In genomic region chr9:109120204-109120789, GRCh38 we compare ENCODE assay signal across 9 cellular contexts. TPM values are rescaled to one million over a fixed set of nuclear protein-coding genes. Genes with fewer than 3 reads are reported as not detected.
DNase-seq lines count a peak whose midpoint lies in the region; ATAC-seq and TF ChIP-seq lines count a peak whose summit lies in the region.
"Had no signal": no experiment of that assay in that cellular context is flagged by ENCODE, and none has a peak within 500 bp of the region (broad histone marks: within the 10 kb centered on the region; RNA-seq: fewer than 3 reads in every experiment).

No MANE protein-coding gene starts in this region.

- H3K36me3 Mint-ChIP-seq in T-helper 2 cell treated with Interferon-gamma antibody and Interleukin-4, amounts not matched to agents 5 μg/mL and 100 μg/mL, for 36 hours (ENCODE audit: low read depth): peaks cover 17% of the 10 kb centered on the region

- no peaks in the 10 kb centered on the region for H3K27me3 Mint-ChIP-seq in T-helper 2 cell treated with Interferon-gamma antibody and Interleukin-4, amounts not matched to agents 5 μg/mL and 100 μg/mL, for 36 hours (ENCODE audit: low read depth)

- H3K4me3 ChIP-seq in epithelial cell of esophagus (ENCODE audit: low read length) (peak overlapping the region; percentile 9), skeletal muscle satellite cell (ENCODE audit: low read length) (peak overlapping the region; percentile 43)

- no peaks in the 10 kb centered on the region for H3K27me3 ChIP-seq in skeletal muscle satellite cell (ENCODE audit: control insufficient read depth, insufficient read depth, low read length)
- H3K27me3 ChIP-seq: vagina had no signal

- H3K9me3 ChIP-seq in skeletal muscle satellite cell (replicated peaks; ENCODE audit: low read length): no peaks in the 10 kb centered on the region
- H3K9me3 ChIP-seq: vagina had no signal

- H3K9ac ChIP-seq in skeletal muscle satellite cell (ENCODE audit: low read depth, low read length): peak overlapping the region; percentile 48

- H3K36me3 ChIP-seq in skeletal muscle satellite cell (ENCODE audit: insufficient read depth, low read length): no peaks in the 10 kb centered on the region
- H3K36me3 ChIP-seq: vagina had no signal

- TF ChIP-seq CTCF in epithelial cell of esophagus (IDR thresholded peaks at IDR 0.05; ENCODE audit: insufficient read depth, low read depth, low read length, missing control alignments): no peak

- peaks cover 24% of the 10 kb centered on the region for H3K4me1 Mint-ChIP-seq in T-helper 2 cell treated with Interferon-gamma antibody and Interleukin-4, amounts not matched to agents 5 μg/mL and 100 μg/mL, for 36 hours (ENCODE audit: low read depth)

- H3K4me3 Mint-ChIP-seq in T-helper 2 cell treated with Interferon-gamma antibody and Interleukin-4, amounts not matched to agents 5 μg/mL and 100 μg/mL, for 36 hours: peak overlapping the region; percentile 63

- H3K27ac Mint-ChIP-seq in T-helper 2 cell treated with Interferon-gamma antibody and Interleukin-4, amounts not matched to agents 5 μg/mL and 100 μg/mL, for 36 hours: peak overlapping the region; percentile 73

- no peak for DNase-seq in T-helper 2 cell treated with Interferon-gamma antibody and Interleukin-4, amounts not matched to agents 5 μg/mL and 100 μg/mL, for 36 hours (ENCODE audit: low spot score)
- DNase-seq in T-helper 2 cell: no peak
- peak; percentile 38 for DNase-seq in RPMI7951 (ENCODE audit: low read depth)
- DNase-seq in epithelial cell of esophagus (ENCODE audit: low read depth): no peak
- no peak for DNase-seq in activated CD4-positive, CD25-positive, alpha-beta regulatory T cell treated with anti-CD3 and anti-CD28 coated beads, Interleukin-2, amount 50 U/mL, for 72 hours
- no peak for DNase-seq in OCI-M2 (lab: John Stamatoyannopoulos, UW; ENCODE audit: unreplicated experiment)

- ATAC-seq in HG03139 (IDR thresholded peaks at IDR 0.05; ENCODE audit: unreplicated experiment): no peak

- H3K4me2 ChIP-seq in skeletal muscle satellite cell (ENCODE audit: low read length): peak overlapping the region; percentile 64

- H3K9me3 Mint-ChIP-seq in T-helper 2 cell treated with Interferon-gamma antibody and Interleukin-4, amounts not matched to agents 5 μg/mL and 100 μg/mL, for 36 hours: no peaks in the 10 kb centered on the region

- H3K4me1 ChIP-seq in skeletal muscle satellite cell (ENCODE audit: control insufficient read depth, insufficient read depth, low read length): peaks cover 27% of the 10 kb centered on the region

RNA-seq across cellular contexts. Expression of gene TMEM245, which starts 0.6 kb away (rescaled TPM):
- 47.6 and 49.4 TPM in 2 replicates for total RNA-seq in RPMI7951 (2014; rRNA removed; shearing (Covaris generic))
- 29.3 and 34.2 TPM in 2 replicates for total RNA-seq in skeletal muscle satellite cell (2012; rRNA removed)

RNA-seq across cellular contexts. Expression of gene FRRS1L, which starts 46.8 kb away (rescaled TPM):
- not detected in 2 replicates for total RNA-seq in RPMI7951 (2014; rRNA removed; shearing (Covaris generic))
- total RNA-seq in skeletal muscle satellite cell (2012; rRNA removed): under 0.01 TPM in 1 of 2 replicates, not detected in the other
